In genomic region chr5:144219869-144220268, GRCh38 we compare ENCODE assay signal across 24 cellular contexts. TPM values are rescaled to one million over a fixed set of nuclear protein-coding genes. Genes with fewer than 3 reads are reported as not detected.
"Had no signal": no experiment of that assay in that cellular context is flagged by ENCODE, and none has a peak within 500 bp of the region (broad histone marks: within the 10 kb centered on the region; RNA-seq: fewer than 3 reads in every experiment).

No MANE protein-coding gene starts in this region.

- H3K4me1 Mint-ChIP-seq: activated CD4-positive, alpha-beta memory T cell treated with anti-CD3 and anti-CD28 coated beads, Interleukin-2, amount 10 ng/mL, durations not matched to agents 7 days and 5 days; activated CD4-positive, alpha-beta T cell treated with anti-CD3 and anti-CD28 coated beads, Interleukin-2, amount 10 ng/mL, durations not matched to agents 24 days and 14 days; activated naive CD4-positive, alpha-beta T cell treated with anti-CD3 and anti-CD28 coated beads, Interleukin-2, amount 10 ng/mL, durations not matched to agents 7 days and 5 days; activated naive CD8-positive, alpha-beta T cell treated with anti-CD3 and anti-CD28 coated beads, Interleukin-2, amount 10 ng/mL, durations not matched to agents 7 days and 5 days; brain; naive thymus-derived CD8-positive, alpha-beta T cell; neural crest cell had no signal

- H3K4me3 Mint-ChIP-seq: activated CD4-positive, alpha-beta memory T cell treated with anti-CD3 and anti-CD28 coated beads, Interleukin-2, amount 10 ng/mL, durations not matched to agents 7 days and 5 days; activated CD4-positive, alpha-beta T cell treated with anti-CD3 and anti-CD28 coated beads, Interleukin-2, amount 10 ng/mL, durations not matched to agents 24 days and 14 days; activated naive CD4-positive, alpha-beta T cell treated with anti-CD3 and anti-CD28 coated beads, Interleukin-2, amount 10 ng/mL, durations not matched to agents 7 days and 5 days; activated naive CD8-positive, alpha-beta T cell treated with anti-CD3 and anti-CD28 coated beads, Interleukin-2, amount 10 ng/mL, durations not matched to agents 7 days and 5 days; activated T-cell treated with anti-CD3 and anti-CD28 coated beads, Interleukin-2, amount 50 U/mL, for 24 hours; brain; memory B cell; naive thymus-derived CD8-positive, alpha-beta T cell; neural crest cell had no signal

- ATAC-seq: left cardiac atrium; naive thymus-derived CD8-positive, alpha-beta T cell; psoas muscle had no signal

- H3K27me3 Mint-ChIP-seq: activated CD4-positive, alpha-beta T cell treated with anti-CD3 and anti-CD28 coated beads, Interleukin-2, amount 10 ng/mL, durations not matched to agents 24 days and 14 days; activated naive CD4-positive, alpha-beta T cell treated with anti-CD3 and anti-CD28 coated beads, Interleukin-2, amount 10 ng/mL, durations not matched to agents 7 days and 5 days; activated naive CD8-positive, alpha-beta T cell treated with anti-CD3 and anti-CD28 coated beads, Interleukin-2, amount 10 ng/mL, durations not matched to agents 7 days and 5 days; brain had no signal

- H3K27ac Mint-ChIP-seq: activated CD4-positive, alpha-beta memory T cell treated with anti-CD3 and anti-CD28 coated beads, Interleukin-2, amount 10 ng/mL, durations not matched to agents 7 days and 5 days; activated CD4-positive, alpha-beta T cell treated with anti-CD3 and anti-CD28 coated beads, Interleukin-2, amount 10 ng/mL, durations not matched to agents 24 days and 14 days; activated naive CD4-positive, alpha-beta T cell treated with anti-CD3 and anti-CD28 coated beads, Interleukin-2, amount 10 ng/mL, durations not matched to agents 7 days and 5 days; activated naive CD8-positive, alpha-beta T cell treated with anti-CD3 and anti-CD28 coated beads, Interleukin-2, amount 10 ng/mL, durations not matched to agents 7 days and 5 days; activated T-cell treated with anti-CD3 and anti-CD28 coated beads, Interleukin-2, amount 50 U/mL, for 24 hours; brain; memory B cell had no signal

- H3K36me3 Mint-ChIP-seq: activated naive CD4-positive, alpha-beta T cell treated with anti-CD3 and anti-CD28 coated beads, Interleukin-2, amount 10 ng/mL, durations not matched to agents 7 days and 5 days; activated naive CD8-positive, alpha-beta T cell treated with anti-CD3 and anti-CD28 coated beads, Interleukin-2, amount 10 ng/mL, durations not matched to agents 7 days and 5 days; memory B cell; naive thymus-derived CD8-positive, alpha-beta T cell had no signal

- DNase-seq: activated CD4-positive, alpha-beta memory T cell treated with anti-CD3 and anti-CD28 coated beads, Interleukin-2, amount 10 ng/mL, durations not matched to agents 7 days and 5 days; activated CD4-positive, alpha-beta T cell treated with anti-CD3 and anti-CD28 coated beads, Interleukin-2, amount 10 ng/mL, durations not matched to agents 24 days and 14 days; activated CD4-positive, CD25-positive, alpha-beta regulatory T cell treated with anti-CD3 and anti-CD28 coated beads, Interleukin-2, amount 50 U/mL, for 72 hours; activated CD8-positive, alpha-beta memory T cell treated with anti-CD3 and anti-CD28 coated beads, Interleukin-2, amount 50 U/mL, for 48 hours; activated gamma-delta T cell; activated naive CD4-positive, alpha-beta T cell treated with anti-CD3 and anti-CD28 coated beads, Interleukin-2, amount 10 ng/mL, durations not matched to agents 7 days and 5 days; activated naive CD8-positive, alpha-beta T cell treated with anti-CD3 and anti-CD28 coated beads, Interleukin-2, amount 10 ng/mL, durations not matched to agents 7 days and 5 days; activated T-cell treated with anti-CD3 and anti-CD28 coated beads, Interleukin-2, amount 50 U/mL, for 24 hours; cerebellar nuclear complex; colonic mucosa; effector memory CD4-positive, alpha-beta T cell; left cardiac atrium; naive thymus-derived CD8-positive, alpha-beta T cell; occipital lobe; psoas muscle; stimulated activated CD4-positive, alpha-beta T cell treated with anti-CD3 and anti-CD28 coated beads, Interleukin-15, amount 100 ng/mL, for 24 hours; stimulated activated CD4-positive, alpha-beta T cell treated with anti-CD3 and anti-CD28 coated beads, Interleukin-2, amount 100 ng/mL, for 24 hours; stimulated activated naive CD4-positive, alpha-beta T cell; transverse colon; WERI-Rb-1 had no signal

- H3K9me3 Mint-ChIP-seq: activated CD4-positive, alpha-beta memory T cell treated with anti-CD3 and anti-CD28 coated beads, Interleukin-2, amount 10 ng/mL, durations not matched to agents 7 days and 5 days; activated CD4-positive, alpha-beta T cell treated with anti-CD3 and anti-CD28 coated beads, Interleukin-2, amount 10 ng/mL, durations not matched to agents 24 days and 14 days; activated naive CD4-positive, alpha-beta T cell treated with anti-CD3 and anti-CD28 coated beads, Interleukin-2, amount 10 ng/mL, durations not matched to agents 7 days and 5 days; activated naive CD8-positive, alpha-beta T cell treated with anti-CD3 and anti-CD28 coated beads, Interleukin-2, amount 10 ng/mL, durations not matched to agents 7 days and 5 days; activated T-cell treated with anti-CD3 and anti-CD28 coated beads, Interleukin-2, amount 50 U/mL, for 24 hours; memory B cell; neural crest cell had no signal

RNA-seq across cellular contexts. Expression of gene KCTD16, which starts 49.2 kb away (rescaled TPM):
- total RNA-seq: activated CD4-positive, alpha-beta memory T cell treated with anti-CD3 and anti-CD28 coated beads, Interleukin-2, amount 10 ng/mL, durations not matched to agents 7 days and 5 days; activated CD4-positive, alpha-beta T cell treated with anti-CD3 and anti-CD28 coated beads, Interleukin-2, amount 10 ng/mL, durations not matched to agents 24 days and 14 days; T-helper 1 cell treated with Interleukin-12 subunit alpha and Interleukin-12 subunit beta and Interleukin-4 antibody, amounts not matched to agents 30 ng/mL and 1 ng/mL, for 36 hours had no signal
